26 cellular contexts compared by ENCODE assay signal in genomic region chr2:23073681-23074080, GRCh38.
"Had no signal": no experiment of that assay in that cellular context is flagged by ENCODE, and none has a peak within 500 bp of the region (broad histone marks: within the 10 kb centered on the region; RNA-seq: fewer than 3 reads in every experiment).

No MANE protein-coding gene starts in this region.

- H3K4me3 ChIP-seq: ascending aorta, K562, SJCRH30, SK-N-MC had no signal

- H3K4me3 Mint-ChIP-seq: activated CD4-positive, alpha-beta T cell treated with anti-CD3 and anti-CD28 coated beads, Interleukin-2, amount 10 ng/mL, durations not matched to agents 24 days and 14 days; activated CD8-positive, alpha-beta T cell treated with anti-CD3 and anti-CD28 coated beads for 36 hours; activated naive CD4-positive, alpha-beta T cell treated with anti-CD3 and anti-CD28 coated beads, Interleukin-2, amount 50 U/mL, for 24 hours; activated naive CD8-positive, alpha-beta T cell treated with anti-CD3 and anti-CD28 coated beads, Interleukin-2, amount 10 ng/mL, durations not matched to agents 7 days and 5 days; activated T-cell treated with anti-CD3 and anti-CD28 coated beads, Interleukin-2, amount 50 U/mL, for 72 hours; activated T-helper 17 cell treated with anti-CD3 and anti-CD28 coated beads, Interleukin-2, amount 50 U/mL, for 72 hours had no signal

- H3K27me3 ChIP-seq: ascending aorta, SJCRH30 had no signal

- H3K27ac ChIP-seq: ascending aorta, SJCRH30, SK-N-MC had no signal

- H3K9me3 Mint-ChIP-seq: activated CD4-positive, alpha-beta T cell treated with anti-CD3 and anti-CD28 coated beads, Interleukin-2, amount 10 ng/mL, durations not matched to agents 24 days and 14 days; activated CD8-positive, alpha-beta T cell treated with anti-CD3 and anti-CD28 coated beads for 36 hours; activated naive CD4-positive, alpha-beta T cell treated with anti-CD3 and anti-CD28 coated beads, Interleukin-2, amount 50 U/mL, for 24 hours; activated naive CD8-positive, alpha-beta T cell treated with anti-CD3 and anti-CD28 coated beads, Interleukin-2, amount 10 ng/mL, durations not matched to agents 7 days and 5 days; activated T-cell treated with anti-CD3 and anti-CD28 coated beads, Interleukin-2, amount 50 U/mL, for 72 hours; activated T-helper 17 cell treated with anti-CD3 and anti-CD28 coated beads, Interleukin-2, amount 50 U/mL, for 72 hours had no signal

- ATAC-seq: activated CD8-positive, alpha-beta T cell treated with anti-CD3 and anti-CD28 coated beads for 36 hours; activated T-cell treated with anti-CD3 and anti-CD28 coated beads, Interleukin-2, amount 50 U/mL, for 72 hours; activated T-helper 17 cell treated with anti-CD3 and anti-CD28 coated beads, Interleukin-2, amount 50 U/mL, for 72 hours; K562; Panc1 had no signal

- H3K27me3 Mint-ChIP-seq: activated CD4-positive, alpha-beta T cell treated with anti-CD3 and anti-CD28 coated beads, Interleukin-2, amount 10 ng/mL, durations not matched to agents 24 days and 14 days; activated CD8-positive, alpha-beta T cell treated with anti-CD3 and anti-CD28 coated beads for 36 hours; activated naive CD8-positive, alpha-beta T cell treated with anti-CD3 and anti-CD28 coated beads, Interleukin-2, amount 10 ng/mL, durations not matched to agents 7 days and 5 days; activated T-helper 17 cell treated with anti-CD3 and anti-CD28 coated beads, Interleukin-2, amount 50 U/mL, for 72 hours had no signal

- DNase-seq: activated CD4-positive, alpha-beta T cell treated with anti-CD3 and anti-CD28 coated beads, Interleukin-2, amount 10 ng/mL, durations not matched to agents 24 days and 14 days; activated CD4-positive, alpha-beta T cell treated with anti-CD3 and anti-CD28 coated beads, Interleukin-2, amount 50 U/mL, for 4 hours; activated CD8-positive, alpha-beta T cell treated with anti-CD3 and anti-CD28 coated beads for 36 hours; activated effector memory CD4-positive, alpha-beta T cell treated with anti-CD3 and anti-CD28 coated beads, Interleukin-2, amount 50 U/mL, for 16 hours; activated naive CD4-positive, alpha-beta T cell; activated naive CD8-positive, alpha-beta T cell treated with anti-CD3 and anti-CD28 coated beads, Interleukin-2, amount 10 ng/mL, durations not matched to agents 7 days and 5 days; activated T-cell treated with anti-CD3 and anti-CD28 coated beads, Interleukin-2, amount 50 U/mL, for 1 hour; activated T-cell treated with anti-CD3 and anti-CD28 coated beads, Interleukin-2, amount 50 U/mL, for 72 hours; amygdala; NCI-H1105; NCI-H1694; NCI-H1930; NCI-H2081 treated with DMSO at 0.1 percent for 48 hours; NCI-H226; NCI-H446 treated with DMSO at 0.1 percent for 48 hours; NCI-H524; NCI-H774; SHP77; SJCRH30 had no signal

- H3K4me1 Mint-ChIP-seq: activated CD4-positive, alpha-beta T cell treated with anti-CD3 and anti-CD28 coated beads, Interleukin-2, amount 10 ng/mL, durations not matched to agents 24 days and 14 days; activated naive CD4-positive, alpha-beta T cell treated with anti-CD3 and anti-CD28 coated beads, Interleukin-2, amount 50 U/mL, for 24 hours; activated naive CD8-positive, alpha-beta T cell treated with anti-CD3 and anti-CD28 coated beads, Interleukin-2, amount 10 ng/mL, durations not matched to agents 7 days and 5 days; activated T-helper 17 cell treated with anti-CD3 and anti-CD28 coated beads, Interleukin-2, amount 50 U/mL, for 72 hours had no signal

- H3K36me3 Mint-ChIP-seq: activated naive CD4-positive, alpha-beta T cell treated with anti-CD3 and anti-CD28 coated beads, Interleukin-2, amount 50 U/mL, for 24 hours; activated naive CD8-positive, alpha-beta T cell treated with anti-CD3 and anti-CD28 coated beads, Interleukin-2, amount 10 ng/mL, durations not matched to agents 7 days and 5 days had no signal

- H3K27ac Mint-ChIP-seq: activated CD4-positive, alpha-beta T cell treated with anti-CD3 and anti-CD28 coated beads, Interleukin-2, amount 10 ng/mL, durations not matched to agents 24 days and 14 days; activated CD8-positive, alpha-beta T cell treated with anti-CD3 and anti-CD28 coated beads for 36 hours; activated naive CD4-positive, alpha-beta T cell treated with anti-CD3 and anti-CD28 coated beads, Interleukin-2, amount 50 U/mL, for 24 hours; activated naive CD8-positive, alpha-beta T cell treated with anti-CD3 and anti-CD28 coated beads, Interleukin-2, amount 10 ng/mL, durations not matched to agents 7 days and 5 days; activated T-cell treated with anti-CD3 and anti-CD28 coated beads, Interleukin-2, amount 50 U/mL, for 72 hours; activated T-helper 17 cell treated with anti-CD3 and anti-CD28 coated beads, Interleukin-2, amount 50 U/mL, for 72 hours had no signal

- FAIRE-seq: K562, TTC549 had no signal

- H3K9me3 ChIP-seq: ascending aorta, SJCRH30 had no signal

- H3K4me1 ChIP-seq: SJCRH30 had no signal

- H3K36me3 ChIP-seq: ascending aorta, SJCRH30 had no signal
